ENCODE assay signal across 8 cellular contexts in genomic region chr6:35332074-35332887, GRCh38. TPM values are rescaled to one million over a fixed set of nuclear protein-coding genes. Genes with fewer than 3 reads are reported as not detected.
DNase-seq lines count a peak whose midpoint lies in the region; ATAC-seq and TF ChIP-seq lines count a peak whose summit lies in the region.
"Not testable (repeated sequence)": the region's sequence is repeated elsewhere in the genome, so short reads cannot be mapped to it uniquely, and the experiment has no call there.

No MANE protein-coding gene starts in this region.

- H2AFZ ChIP-seq in hepatocyte = not testable (repeated sequence)

- H3K9me3 Mint-ChIP-seq in activated naive CD4-positive, alpha-beta T cell treated with anti-CD3 and anti-CD28 coated beads, Interleukin-2, amount 50 U/mL, for 72 hours = not testable (repeated sequence)

- H4K20me1 ChIP-seq in hepatocyte (ENCODE audit: insufficient read depth, poor library complexity, severe bottlenecking) = not testable (repeated sequence)

- H3K27me3 ChIP-seq in Panc1 (ENCODE audit: control insufficient read depth, insufficient read depth, low read length); hepatocyte: not testable (repeated sequence)

- not testable (repeated sequence) for H3K9me3 ChIP-seq in Panc1 (ENCODE audit: control insufficient read depth, insufficient read depth, low read depth, low read length); hepatocyte (ENCODE audit: low read depth)

- H3K9me2 ChIP-seq in hepatocyte (replicated peaks; ENCODE audit: insufficient read depth) = not testable (repeated sequence)

- not testable (repeated sequence) for H3K4me2 ChIP-seq in hepatocyte

- in situ Hi-C loops in Panc1 (cut with HindIII; ENCODE audit: low pct_unique_long_range_greater_than_20kb, low sequenced_read_pairs) = not testable (repeated sequence)

- DNase-seq in A172 (ENCODE audit: low spot score) (peak; percentile 43), NCI-H146 (lab: John Stamatoyannopoulos, UW) (peak; percentile 41), hepatocyte (ENCODE audit: low spot score) (peak; percentile 76)
- not testable (repeated sequence) for DNase-seq in Panc1 (ENCODE audit: low read depth, low spot score); activated naive CD4-positive, alpha-beta T cell treated with anti-CD3 and anti-CD28 coated beads, Interleukin-2, amount 50 U/mL, for 72 hours (ENCODE audit: low spot score in 2 of 2)
- peak; percentile 70 for DNase-seq in activated CD4-positive, alpha-beta T cell treated with anti-CD3 and anti-CD28 coated beads for 48 hours
- peak; percentile 24 to 55 for DNase-seq in stimulated activated CD4-positive, alpha-beta T cell treated with anti-CD3 and anti-CD28 coated beads, Interleukin-15, amount 100 ng/mL, for 1 hour (ENCODE audit: low read depth in 1 of 2, low spot score in 1 of 2)

- not testable (repeated sequence) for H3K79me2 ChIP-seq in hepatocyte

- WGBS in hepatocyte (ENCODE audit: low lambda C conversion rate, missing lambda C conversion rate) = 87% methylated on average over 9 of the region's 9 CpGs

- CTCF ChIA-PET in Panc1 (lab: Charles Lee) = not testable (repeated sequence)

- H3K4me3 ChIP-seq in GM12875 (ENCODE audit: low read depth, low read length); Panc1 (ENCODE audit: low read depth in 2 of 2, low read length in 2 of 2); hepatocyte: not testable (repeated sequence)

- TF ChIP-seq CTCF in GM12875 (IDR thresholded peaks at IDR 0.05; ENCODE audit: borderline replicate concordance, insufficient read depth, low read depth, low read length) (0 out of 2 replicates have a peak, but pooled peaks have one; percentile 4), Panc1 (IDR thresholded peaks at IDR 0.05) (peak; percentile 11; the same call in 1 of the 2 replicates), hepatocyte (IDR thresholded peaks at IDR 0.05; ENCODE audit: poor library complexity) (peak; percentile 12)

- H3K27ac ChIP-seq in Panc1 (ENCODE audit: low read length); hepatocyte: not testable (repeated sequence)

- peak; percentile 73 for ATAC-seq in Panc1
- ATAC-seq in activated naive CD4-positive, alpha-beta T cell treated with anti-CD3 and anti-CD28 coated beads, Interleukin-2, amount 50 U/mL, for 72 hours = peak; percentile 50 to 59

- H3K36me3 Mint-ChIP-seq in activated naive CD4-positive, alpha-beta T cell treated with anti-CD3 and anti-CD28 coated beads, Interleukin-2, amount 50 U/mL, for 72 hours = peaks cover 21 to 24% of the 10 kb centered on the region in 2 donors

- H3K27ac Mint-ChIP-seq in activated naive CD4-positive, alpha-beta T cell treated with anti-CD3 and anti-CD28 coated beads, Interleukin-2, amount 50 U/mL, for 72 hours = peak overlapping the region in 1 of 2 donors; percentile 72

- BruUV-seq in Panc1 (replicated peaks; lab: Mats Ljungman, UMichigan) = not testable (repeated sequence)

- not testable (repeated sequence) for H3K36me3 ChIP-seq in Panc1 (ENCODE audit: control insufficient read depth, insufficient read depth, low read length); hepatocyte (replicated peaks; ENCODE audit: insufficient read depth, low read depth)

- POLR2A ChIA-PET in Panc1 (lab: Charles Lee) = not testable (repeated sequence)

- H3K4me1 ChIP-seq in Panc1 (ENCODE audit: control insufficient read depth, insufficient read depth, low read length); hepatocyte (ENCODE audit: insufficient read depth): not testable (repeated sequence)

- intact Hi-C loops in Panc1 (cut with micrococcal nuclease; ENCODE audit: unreplicated experiment) = not testable (repeated sequence)

RNA-seq across cellular contexts. Expression of gene PPARD, which starts 10.1 kb away (rescaled TPM):
- total RNA-seq in A172 (2014; rRNA removed; shearing (Covaris generic)) = 6.0 and 7.2 TPM in 2 replicates
- total RNA-seq in Panc1 (2021; ENCODE audit: unreplicated experiment) (14.4 TPM), hepatocyte (7.6 and 9.1 TPM in 2 replicates)
- polyA plus RNA-seq in Panc1 (2012; ENCODE audit: insufficient read length) = 17.8 TPM
- 10 to 100 TPM; 23.2 to 25.1 TPM for total RNA-seq in activated naive CD4-positive, alpha-beta T cell treated with anti-CD3 and anti-CD28 coated beads, Interleukin-2, amount 50 U/mL, for 72 hours
- 17.4 and 20.4 TPM in 2 replicates for polyA plus RNA-seq in hepatocyte

RNA-seq across cellular contexts. Expression of gene DEF6, which starts 34.7 kb away (rescaled TPM):
- total RNA-seq in A172 (2014; rRNA removed; shearing (Covaris generic)) = not detected in 2 replicates
- 0.59 TPM for total RNA-seq in Panc1 (2021; ENCODE audit: unreplicated experiment)
- polyA plus RNA-seq in Panc1 (2012; ENCODE audit: insufficient read length) = not detected
- 100 to 1,000 TPM; 107 to 156 TPM for total RNA-seq in activated naive CD4-positive, alpha-beta T cell treated with anti-CD3 and anti-CD28 coated beads, Interleukin-2, amount 50 U/mL, for 72 hours
- total RNA-seq in hepatocyte = 2.2 and 3.7 TPM in 2 replicates
- 3.7 and 3.8 TPM in 2 replicates for polyA plus RNA-seq in hepatocyte

Comparison
In these comparisons a context has a peak if more than half of its experiments do, and no peak if none do; other contexts are left out.
1. RNA of gene DEF6, which starts 34.7 kb away (total RNA-seq): 107 to 156 TPM in activated naive CD4-positive, alpha-beta T cell treated with anti-CD3 and anti-CD28 coated beads, Interleukin-2, amount 50 U/mL, for 72 hours; 2.2 to 3.7 TPM in hepatocyte, 0.59 TPM in Panc1 (single experiment) and not detected in A172; every median in the first group is over 10 times any median in the second.
2. Peak in every context shown above with its lines, with median percentiles within 50 percentile points of each other: CTCF ChIP-seq.